In the genomic region with DNA sequence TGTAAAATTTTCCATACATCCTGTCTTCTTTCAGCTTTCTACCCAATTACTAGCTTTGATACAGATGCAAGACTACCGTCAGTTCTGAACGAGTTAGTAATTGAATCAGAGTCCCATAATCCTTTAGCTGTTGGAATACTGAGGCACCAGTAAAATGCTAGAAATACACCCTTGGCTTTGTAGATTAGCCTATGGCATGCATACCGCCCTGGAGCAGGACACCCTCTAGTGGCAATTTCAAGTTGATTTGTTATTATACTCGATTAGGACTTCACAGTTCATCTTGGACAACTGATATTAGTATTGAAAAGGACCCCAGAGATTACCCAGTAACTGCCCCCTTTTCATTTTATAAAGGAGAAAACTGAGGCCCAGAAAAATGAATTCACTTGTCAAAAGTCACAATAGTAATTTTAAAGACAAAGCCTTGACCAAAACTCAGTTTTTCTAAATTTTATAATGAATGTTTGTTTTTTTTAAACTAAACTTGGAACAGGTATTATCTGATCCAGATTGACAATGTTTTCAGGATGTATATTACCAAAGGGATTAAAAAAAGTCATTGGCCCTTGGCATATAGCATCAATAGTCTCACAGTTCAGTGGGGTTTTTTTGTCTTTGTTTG, we compare ENCODE assay signal across 8 cellular contexts. TPM values are rescaled to one million over a fixed set of nuclear protein-coding genes. Genes with fewer than 3 reads are reported as not detected.
DNase-seq lines count a peak whose midpoint lies in the region; ATAC-seq and TF ChIP-seq lines count a peak whose summit lies in the region.

No MANE protein-coding gene starts in this region.

- TF ChIP-seq CTCF in esophagus muscularis mucosa (IDR thresholded peaks at IDR 0.05) (peak; percentile 57 to 66 (median 63)), natural killer cell (IDR thresholded peaks at IDR 0.05) (peak; percentile 67), upper lobe of right lung (IDR thresholded peaks at IDR 0.05) (peak; percentile 63)

- peak; percentile 70 for ATAC-seq in HG02798 (IDR thresholded peaks at IDR 0.05; ENCODE audit: poor library complexity, unreplicated experiment)
- peak; percentile 64 to 78 (median 74) for ATAC-seq in natural killer cell
- peak; percentile 91 for ATAC-seq in upper lobe of right lung

- H3K4me1 Mint-ChIP-seq in activated CD4-positive, alpha-beta T cell treated with anti-CD3 and anti-CD28 coated beads, Interleukin-2, amount 10 ng/mL, durations not matched to agents 24 days and 14 days = peaks cover 4% of the 10 kb centered on the region
- H3K4me1 Mint-ChIP-seq in natural killer cell = peaks cover 21 to 31% of the 10 kb centered on the region in 2 donors

- H3K9me3 ChIP-seq in esophagus muscularis mucosa = no peaks in the 10 kb centered on the region
- no peaks in the 10 kb centered on the region for H3K9me3 ChIP-seq in upper lobe of right lung

- H3K36me3 Mint-ChIP-seq in activated CD4-positive, alpha-beta T cell treated with anti-CD3 and anti-CD28 coated beads, Interleukin-2, amount 10 ng/mL, durations not matched to agents 24 days and 14 days (ENCODE audit: low read depth) = peaks cover 5% of the 10 kb centered on the region
- H3K36me3 Mint-ChIP-seq in natural killer cell = no peaks in the 10 kb centered on the region

- H3K27ac ChIP-seq in esophagus muscularis mucosa (replicated peaks in 1 of 4) (no peak overlapping the region), upper lobe of right lung (no peak overlapping the region)

- no peaks in the 10 kb centered on the region for H3K9me3 Mint-ChIP-seq in activated CD4-positive, alpha-beta T cell treated with anti-CD3 and anti-CD28 coated beads, Interleukin-2, amount 10 ng/mL, durations not matched to agents 24 days and 14 days
- H3K9me3 Mint-ChIP-seq in natural killer cell = no peaks in the 10 kb centered on the region

- H3K27ac Mint-ChIP-seq in activated CD4-positive, alpha-beta T cell treated with anti-CD3 and anti-CD28 coated beads, Interleukin-2, amount 10 ng/mL, durations not matched to agents 24 days and 14 days = no peak overlapping the region
- H3K27ac Mint-ChIP-seq in natural killer cell = peak overlapping the region; percentile 31 to 79

- H3K4me3 Mint-ChIP-seq in activated CD4-positive, alpha-beta T cell treated with anti-CD3 and anti-CD28 coated beads, Interleukin-2, amount 10 ng/mL, durations not matched to agents 24 days and 14 days = no peak overlapping the region
- H3K4me3 Mint-ChIP-seq in natural killer cell = no peak overlapping the region

- H3K4me1 ChIP-seq in esophagus muscularis mucosa (peaks cover 54 to 70% (median 60%) of the 10 kb centered on the region in 4 donors), upper lobe of right lung (peaks cover 22% of the 10 kb centered on the region)

- TF ChIP-seq EP300 in esophagus muscularis mucosa (IDR thresholded peaks at IDR 0.05) = no peak

- no peak for TF ChIP-seq POLR2A in esophagus muscularis mucosa (IDR thresholded peaks at IDR 0.05; ENCODE audit: low read depth)

- H3K4me3 ChIP-seq in esophagus muscularis mucosa = no peak overlapping the region
- H3K4me3 ChIP-seq in upper lobe of right lung = no peak overlapping the region

- intact Hi-C loops in activated CD4-positive, alpha-beta T cell treated with anti-CD3 and anti-CD28 coated beads, Interleukin-2, amount 10 ng/mL, durations not matched to agents 24 days and 14 days (cut with micrococcal nuclease) = loop anchor here (1.0 to 10.0 kb wide), 4 partner anchors 71 to 515 kb away; no protein-coding TSS in a partner anchor
- intact Hi-C loops in esophagus muscularis mucosa (cut with DNase I) = loop anchor here (2.0 to 5.0 kb wide), 2 partner anchors 73 to 163 kb away; a partner anchor contains a TSS
- intact Hi-C loops in natural killer cell (cut with micrococcal nuclease) = loop anchor here (1.0 to 2.0 kb wide), 2 partner anchors 164 to 369 kb away; no protein-coding TSS in a partner anchor
- intact Hi-C loops in upper lobe of right lung (cut with DNase I) = loop anchor here (10.0 kb wide), 1 partner anchor 165 kb away; a partner anchor contains a TSS

- H3K36me3 ChIP-seq in esophagus muscularis mucosa (peaks cover 0 to 20% (median 6%) of the 10 kb centered on the region in 4 donors), upper lobe of right lung (peaks cover 13% of the 10 kb centered on the region)

- H3K27me3 ChIP-seq in esophagus muscularis mucosa = no peaks in the 10 kb centered on the region
- H3K27me3 ChIP-seq in upper lobe of right lung = no peaks in the 10 kb centered on the region

- 14% methylated on average over 4 of the region's 4 CpGs for WGBS in esophagus muscularis mucosa

- no peaks in the 10 kb centered on the region for H3K27me3 Mint-ChIP-seq in activated CD4-positive, alpha-beta T cell treated with anti-CD3 and anti-CD28 coated beads, Interleukin-2, amount 10 ng/mL, durations not matched to agents 24 days and 14 days
- no peaks in the 10 kb centered on the region for H3K27me3 Mint-ChIP-seq in natural killer cell (ENCODE audit: low read depth in 2 of 2)

- peak; percentile 37 for DNase-seq in DMS79 treated with DMSO at 0.1 percent for 48 hours (lab: John Stamatoyannopoulos, UW)
- no peak for DNase-seq in DMS79 (lab: John Stamatoyannopoulos, UW)
- DNase-seq in NCI-H345 (lab: John Stamatoyannopoulos, UW) = peak; percentile 58
- DNase-seq in activated CD4-positive, alpha-beta T cell treated with anti-CD3 and anti-CD28 coated beads, Interleukin-2, amount 10 ng/mL, durations not matched to agents 24 days and 14 days = peak; percentile 80
- DNase-seq in esophagus muscularis mucosa (ENCODE audit: extremely low spot score) = no peak
- DNase-seq in natural killer cell = no peak
- DNase-seq in upper lobe of right lung = no peak

RNA-seq across cellular contexts. Expression of a gene that starts 46.1 kb away (rescaled TPM):
- total RNA-seq in activated CD4-positive, alpha-beta T cell treated with anti-CD3 and anti-CD28 coated beads, Interleukin-2, amount 10 ng/mL, durations not matched to agents 24 days and 14 days = not detected in 2 replicates
- total RNA-seq in esophagus muscularis mucosa = under 1 TPM; under 0.01 to 0.52 (median 0.22) TPM
- total RNA-seq in natural killer cell = not detected
- not detected for total RNA-seq in upper lobe of right lung

Comparison
In these comparisons a context has a peak if more than half of its experiments do, and no peak if none do; other contexts are left out.
1. DNase-seq: peak in DMS79 treated with DMSO at 0.1 percent for 48 hours (single experiment), NCI-H345 (single experiment) and activated CD4-positive, alpha-beta T cell treated with anti-CD3 and anti-CD28 coated beads, Interleukin-2, amount 10 ng/mL, durations not matched to agents 24 days and 14 days (single experiment); none in DMS79 (single experiment), esophagus muscularis mucosa (single experiment), natural killer cell (single experiment) and upper lobe of right lung (single experiment).
2. Peak in every context shown above with its lines, with median percentiles within 50 percentile points of each other: ATAC-seq and CTCF ChIP-seq.